Comparison of ENCODE assay signal across 13 cellular contexts in genomic region chr7:41148521-41148951, GRCh38.
A peak's percentile ranks its signal among the peaks of the same experiment; 100 is the strongest.
DNase-seq lines count a peak whose midpoint lies in the region; ATAC-seq, FAIRE-seq and TF ChIP-seq lines count a peak whose summit lies in the region.
"Had no signal": no experiment of that assay in that cellular context is flagged by ENCODE, and none has a peak within 500 bp of the region (broad histone marks: within the 10 kb centered on the region; RNA-seq: fewer than 3 reads in every experiment).

No MANE protein-coding gene starts in this region.

- POLR2A ChIA-PET in activated CD8-positive, alpha-beta T cell treated with anti-CD3 and anti-CD28 coated beads, Interleukin-2, amount 10 ng/mL, durations not matched to agents 7 days and 5 days (lab: Charles Lee), result no interaction called here

- H3K27me3 ChIP-seq in left lung, result no peaks in the 10 kb centered on the region
- H3K27me3 ChIP-seq: cardiac muscle cell had no signal

- CTCF ChIA-PET in activated CD8-positive, alpha-beta T cell treated with anti-CD3 and anti-CD28 coated beads, Interleukin-2, amount 10 ng/mL, durations not matched to agents 7 days and 5 days (lab: Charles Lee), result no interaction called here

- no peaks in the 10 kb centered on the region for H3K36me3 Mint-ChIP-seq in activated CD8-positive, alpha-beta T cell treated with anti-CD3 and anti-CD28 coated beads, Interleukin-2, amount 10 ng/mL, durations not matched to agents 7 days and 5 days (ENCODE audit: low read depth)
- H3K36me3 Mint-ChIP-seq: CD8-positive, alpha-beta T cell; naive B cell had no signal

- ATAC-seq in HG02981 (IDR thresholded peaks at IDR 0.05; ENCODE audit: unreplicated experiment) (no peak), left lung (no peak)
- no peak for ATAC-seq in activated CD8-positive, alpha-beta T cell treated with anti-CD3 and anti-CD28 coated beads, Interleukin-2, amount 10 ng/mL, durations not matched to agents 7 days and 5 days
- ATAC-seq: CD8-positive, alpha-beta T cell had no signal

- no peak for TF ChIP-seq CTCF in left lung (IDR thresholded peaks at IDR 0.05)

- peak; percentile 98 for FAIRE-seq in islet of Langerhans (lab: Jason Lieb, UNC)

- no peaks in the 10 kb centered on the region for H3K4me1 ChIP-seq in left lung

- intact Hi-C loops in left lung (cut with DNase I), result no loop called here

- no peak overlapping the region for H3K4me3 Mint-ChIP-seq in activated CD8-positive, alpha-beta T cell treated with anti-CD3 and anti-CD28 coated beads, Interleukin-2, amount 10 ng/mL, durations not matched to agents 7 days and 5 days
- H3K4me3 Mint-ChIP-seq: CD8-positive, alpha-beta T cell; naive B cell had no signal

- H3K27me3 Mint-ChIP-seq in activated CD8-positive, alpha-beta T cell treated with anti-CD3 and anti-CD28 coated beads, Interleukin-2, amount 10 ng/mL, durations not matched to agents 7 days and 5 days (ENCODE audit: low read depth), result no peaks in the 10 kb centered on the region
- H3K27me3 Mint-ChIP-seq: naive B cell had no signal

- no peaks in the 10 kb centered on the region for H3K9me3 ChIP-seq in left lung

- no peaks in the 10 kb centered on the region for H3K4me1 Mint-ChIP-seq in activated CD8-positive, alpha-beta T cell treated with anti-CD3 and anti-CD28 coated beads, Interleukin-2, amount 10 ng/mL, durations not matched to agents 7 days and 5 days (ENCODE audit: low read depth)
- H3K4me1 Mint-ChIP-seq: naive B cell had no signal

- DNase-seq in AG20443 (ENCODE audit: low spot score) (peak; percentile 75), LHCN-M2 (ENCODE audit: low read depth) (peak; percentile 98), astrocyte of the hippocampus (ENCODE audit: low read depth, low spot score) (peak; percentile 55), left lung (no peak), occipital lobe (lab: John Stamatoyannopoulos, UW) (no peak)
- no peak for DNase-seq in activated CD8-positive, alpha-beta T cell treated with anti-CD3 and anti-CD28 coated beads, Interleukin-2, amount 10 ng/mL, durations not matched to agents 7 days and 5 days
- DNase-seq: CD8-positive, alpha-beta T cell; naive B cell; NCI-H146; stimulated activated CD4-positive, alpha-beta T cell treated with anti-CD3 and anti-CD28 coated beads, Interleukin-2, amount 100 ng/mL, for 24 hours had no signal

- H3K36me3 ChIP-seq in left lung, result no peaks in the 10 kb centered on the region
- H3K36me3 ChIP-seq: cardiac muscle cell had no signal

- H3K27ac Mint-ChIP-seq in activated CD8-positive, alpha-beta T cell treated with anti-CD3 and anti-CD28 coated beads, Interleukin-2, amount 10 ng/mL, durations not matched to agents 7 days and 5 days, result no peak overlapping the region
- H3K27ac Mint-ChIP-seq: CD8-positive, alpha-beta T cell; naive B cell had no signal

- no peak overlapping the region for H3K27ac ChIP-seq in left lung
- H3K27ac ChIP-seq: cardiac muscle cell had no signal

- H3K4me3 ChIP-seq in left lung, result no peak overlapping the region
- H3K4me3 ChIP-seq: cardiac muscle cell had no signal

- no peaks in the 10 kb centered on the region for H3K9me3 Mint-ChIP-seq in activated CD8-positive, alpha-beta T cell treated with anti-CD3 and anti-CD28 coated beads, Interleukin-2, amount 10 ng/mL, durations not matched to agents 7 days and 5 days (ENCODE audit: insufficient read depth)
- H3K9me3 Mint-ChIP-seq: CD8-positive, alpha-beta T cell had no signal

Comparison
In these comparisons a context has a peak if more than half of its experiments do, and no peak if none do; other contexts are left out.
1. DNase-seq: peak in AG20443 (single experiment), LHCN-M2 (single experiment) and astrocyte of the hippocampus (single experiment); none in activated CD8-positive, alpha-beta T cell treated with anti-CD3 and anti-CD28 coated beads, Interleukin-2, amount 10 ng/mL, durations not matched to agents 7 days and 5 days (single experiment), left lung (0 of 2) and occipital lobe (single experiment).